In the genomic region with DNA sequence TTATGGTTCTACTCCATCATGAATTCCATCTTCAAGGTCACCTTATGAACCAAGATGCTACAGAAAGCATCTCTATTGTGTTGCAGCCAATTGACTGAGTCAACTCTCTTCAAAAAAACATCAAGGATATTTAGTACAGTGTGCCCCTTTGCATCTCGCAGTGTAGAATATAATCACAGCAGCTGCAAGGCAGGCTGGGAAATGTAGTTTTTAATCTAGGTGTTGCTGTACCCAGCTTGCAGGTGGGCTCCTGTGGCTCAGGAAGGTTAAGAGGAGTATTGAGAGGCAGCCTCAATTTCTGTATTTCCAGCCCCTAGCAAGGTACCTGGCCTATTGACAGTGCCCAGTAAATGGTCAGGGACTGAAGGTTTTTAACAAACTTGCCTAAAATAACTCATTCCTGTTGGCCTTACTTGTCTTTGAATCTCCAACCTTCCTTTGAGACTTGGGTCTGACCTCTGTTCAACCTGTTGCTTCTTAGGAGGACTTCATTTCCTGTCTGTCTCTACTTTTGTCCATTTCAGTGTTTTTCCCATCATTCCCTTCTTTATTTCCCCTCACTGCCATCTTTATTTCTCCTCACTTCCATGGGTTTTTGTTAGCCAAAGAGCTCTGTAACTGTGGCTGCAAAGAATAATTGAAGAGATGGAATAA, we compare ENCODE assay signal across 1 cellular context.
TF ChIP-seq lines count a peak whose summit lies in the region.

No MANE protein-coding gene starts in this region.

TF ChIP-seq in GM23338, 12 proteins besides CTCF, POLR2A, EP300 and RAD21 (continued from another document):
- no peak for TF ChIP-seq EZH2 (IDR thresholded peaks at IDR 0.05; ENCODE audit: low read depth, unreplicated experiment)
- TF ChIP-seq STAT1 (IDR thresholded peaks at IDR 0.05; ENCODE audit: unreplicated experiment), result no peak
- no peak for TF ChIP-seq ZNF331 (CRISPR knock-in tag; IDR thresholded peaks at IDR 0.05; ENCODE audit: low read depth)
- TF ChIP-seq, protein P1, sequence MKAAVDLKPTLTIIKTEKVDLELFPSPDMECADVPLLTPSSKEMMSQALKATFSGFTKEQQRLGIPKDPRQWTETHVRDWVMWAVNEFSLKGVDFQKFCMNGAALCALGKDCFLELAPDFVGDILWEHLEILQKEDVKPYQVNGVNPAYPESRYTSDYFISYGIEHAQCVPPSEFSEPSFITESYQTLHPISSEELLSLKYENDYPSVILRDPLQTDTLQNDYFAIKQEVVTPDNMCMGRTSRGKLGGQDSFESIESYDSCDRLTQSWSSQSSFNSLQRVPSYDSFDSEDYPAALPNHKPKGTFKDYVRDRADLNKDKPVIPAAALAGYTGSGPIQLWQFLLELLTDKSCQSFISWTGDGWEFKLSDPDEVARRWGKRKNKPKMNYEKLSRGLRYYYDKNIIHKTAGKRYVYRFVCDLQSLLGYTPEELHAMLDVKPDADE (IDR thresholded peaks at IDR 0.05), result no peak
